In the genomic region with DNA sequence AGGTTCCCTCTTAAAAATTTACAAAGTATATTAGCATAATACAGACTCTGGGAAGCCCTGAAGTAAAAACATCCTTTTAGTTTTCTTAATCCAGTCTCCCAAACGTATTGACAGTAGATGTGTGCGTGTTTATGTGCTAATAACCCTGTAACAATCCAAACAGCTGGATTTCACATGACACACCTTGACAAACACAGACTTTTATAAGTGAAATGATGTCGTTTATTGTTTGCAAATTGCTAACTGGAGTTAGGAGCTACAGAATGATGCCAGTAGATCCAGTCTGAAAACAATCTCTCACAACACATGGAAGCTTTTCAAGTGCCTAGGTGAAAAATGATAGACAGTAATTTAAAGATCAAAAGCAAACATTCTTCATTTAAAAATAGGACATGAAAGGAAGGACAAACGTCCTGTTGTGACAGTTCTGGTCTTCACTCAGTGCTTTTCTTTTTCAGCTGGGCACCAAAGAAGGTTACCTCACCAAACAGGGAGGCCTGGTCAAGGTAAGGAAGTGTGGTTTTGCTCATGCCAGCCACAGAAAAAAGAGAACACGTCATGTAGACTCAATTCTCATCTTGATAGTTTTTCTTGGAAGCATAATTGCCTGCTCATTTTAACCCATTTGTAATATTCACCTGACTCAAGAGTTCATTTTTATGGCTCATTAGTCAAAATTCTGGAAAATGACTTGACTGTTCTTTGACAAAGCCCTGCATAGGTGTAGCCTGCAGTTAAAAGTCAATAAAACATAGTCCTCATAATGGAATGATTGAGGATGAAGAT, we compare ENCODE assay signal across 9 cellular contexts. TPM values are rescaled to one million over a fixed set of nuclear protein-coding genes. Genes with fewer than 3 reads are reported as not detected.
DNase-seq lines count a peak whose midpoint lies in the region; ATAC-seq and TF ChIP-seq lines count a peak whose summit lies in the region.
"Had no signal": no experiment of that assay in that cellular context is flagged by ENCODE, and none has a peak within 500 bp of the region (broad histone marks: within the 10 kb centered on the region; RNA-seq: fewer than 3 reads in every experiment).

No MANE protein-coding gene starts in this region.

- H3F3A ChIP-seq in SK-N-SH (replicated peaks; ENCODE audit: insufficient read depth) = no peaks in the 10 kb centered on the region

- H3K9me3 Mint-ChIP-seq in activated T-helper 1 cell treated with anti-CD3 and anti-CD28 coated beads, Interleukin-12 subunit alpha, Interleukin-12 subunit beta, Interleukin-2, Interleukin-4 antibody, amounts not matched to agents 30 ng/mL and 10 ng/mL and 1 ng/mL, durations not matched to agents 14 hours and 24 hours and 36 hours = no peaks in the 10 kb centered on the region

- H3K27me3 ChIP-seq in SK-N-SH (ENCODE audit: insufficient read depth) = no peaks in the 10 kb centered on the region

- H3K36me3 Mint-ChIP-seq in activated T-helper 1 cell treated with anti-CD3 and anti-CD28 coated beads, Interleukin-12 subunit alpha, Interleukin-12 subunit beta, Interleukin-2, Interleukin-4 antibody, amounts not matched to agents 30 ng/mL and 10 ng/mL and 1 ng/mL, durations not matched to agents 14 hours and 24 hours and 36 hours (ENCODE audit: low read depth) = peaks cover 30% of the 10 kb centered on the region

- ATAC-seq in GM19455 (IDR thresholded peaks at IDR 0.05; ENCODE audit: unreplicated experiment) (peak; percentile 50), HG03469 (IDR thresholded peaks at IDR 0.05; ENCODE audit: unreplicated experiment) (peak; percentile 30), GM19324 (IDR thresholded peaks at IDR 0.05; ENCODE audit: low FRiP score, unreplicated experiment) (no peak), GM21717 (IDR thresholded peaks at IDR 0.05; ENCODE audit: unreplicated experiment) (no peak)

- no peaks in the 10 kb centered on the region for H4K20me1 ChIP-seq in SK-N-SH (ENCODE audit: insufficient read depth)

- H3K27ac ChIP-seq in SK-N-SH (ENCODE audit: low read depth in 2 of 2, low read length in 1 of 2) = no peak overlapping the region

- WGBS in SK-N-SH (ENCODE audit: low lambda C conversion rate) = 22% methylated on average over 5 of the region's 5 CpGs

- peaks cover 59% of the 10 kb centered on the region for H3K4me1 Mint-ChIP-seq in activated T-helper 1 cell treated with anti-CD3 and anti-CD28 coated beads, Interleukin-12 subunit alpha, Interleukin-12 subunit beta, Interleukin-2, Interleukin-4 antibody, amounts not matched to agents 30 ng/mL and 10 ng/mL and 1 ng/mL, durations not matched to agents 14 hours and 24 hours and 36 hours (ENCODE audit: low read depth)

- DNase-seq in GF-D8 (lab: John Stamatoyannopoulos, UW) (peak; percentile 43), SK-N-SH (no peak), DMS 273 (lab: John Stamatoyannopoulos, UW; ENCODE audit: unreplicated experiment) (no peak)
- DNase-seq in activated T-helper 1 cell treated with anti-CD3 and anti-CD28 coated beads, Interleukin-12 subunit alpha, Interleukin-12 subunit beta, Interleukin-2, Interleukin-4 antibody, amounts not matched to agents 30 ng/mL and 10 ng/mL and 1 ng/mL, durations not matched to agents 14 hours and 24 hours and 36 hours (ENCODE audit: low spot score) = no peak

- POLR2A ChIA-PET in SK-N-SH (lab: Yijun Ruan, JAX) = no interaction called here

- H3K4me3 Mint-ChIP-seq in activated T-helper 1 cell treated with anti-CD3 and anti-CD28 coated beads, Interleukin-12 subunit alpha, Interleukin-12 subunit beta, Interleukin-2, Interleukin-4 antibody, amounts not matched to agents 30 ng/mL and 10 ng/mL and 1 ng/mL, durations not matched to agents 14 hours and 24 hours and 36 hours = peak overlapping the region; percentile 2

- intact Hi-C loops in activated T-helper 1 cell treated with anti-CD3 and anti-CD28 coated beads, Interleukin-12 subunit alpha, Interleukin-12 subunit beta, Interleukin-2, Interleukin-4 antibody, amounts not matched to agents 30 ng/mL and 10 ng/mL and 1 ng/mL, durations not matched to agents 14 hours and 24 hours and 36 hours (cut with micrococcal nuclease) = loop anchor here (1.0 kb wide), 2 partner anchors 9 to 14 kb away; no protein-coding TSS in a partner anchor

- H3K36me3 ChIP-seq in SK-N-SH (replicated peaks in 1 of 2; ENCODE audit: control insufficient read depth in 1 of 2, insufficient read depth in 2 of 2, low read length in 1 of 2) = no peaks in the 10 kb centered on the region

- no peak overlapping the region for H3K9ac ChIP-seq in SK-N-SH

- H2AFZ ChIP-seq in SK-N-SH (ENCODE audit: low read depth) = no peak overlapping the region

- no peaks in the 10 kb centered on the region for H3K27me3 Mint-ChIP-seq in activated T-helper 1 cell treated with anti-CD3 and anti-CD28 coated beads, Interleukin-12 subunit alpha, Interleukin-12 subunit beta, Interleukin-2, Interleukin-4 antibody, amounts not matched to agents 30 ng/mL and 10 ng/mL and 1 ng/mL, durations not matched to agents 14 hours and 24 hours and 36 hours (ENCODE audit: insufficient read depth)

- H3K4me3 ChIP-seq in SK-N-SH (ENCODE audit: low read depth in 2 of 2, low read length in 1 of 2) = no peak overlapping the region

- no peak for TF ChIP-seq RAD21 in SK-N-SH (IDR thresholded peaks at IDR 0.05; ENCODE audit: low read length)

- CTCF ChIA-PET in SK-N-SH (lab: Yijun Ruan, JAX) = interaction anchor here (0.6 to 1.5 kb wide), 2 partner anchors 50 to 1167 kb away, joined by 3 to 4 read pairs; no protein-coding TSS in a partner anchor

- no peaks in the 10 kb centered on the region for H3K9me2 ChIP-seq in SK-N-SH

- no peak for TF ChIP-seq EP300 in SK-N-SH (IDR thresholded peaks at IDR 0.05; ENCODE audit: borderline replicate concordance in 1 of 2, low read depth in 1 of 2, low read length in 1 of 2)

- H3K4me1 ChIP-seq in SK-N-SH (ENCODE audit: control insufficient read depth in 1 of 2, insufficient read depth in 2 of 2, low read depth in 1 of 2, low read length in 1 of 2) = no peaks in the 10 kb centered on the region

- H3K27ac Mint-ChIP-seq in activated T-helper 1 cell treated with anti-CD3 and anti-CD28 coated beads, Interleukin-12 subunit alpha, Interleukin-12 subunit beta, Interleukin-2, Interleukin-4 antibody, amounts not matched to agents 30 ng/mL and 10 ng/mL and 1 ng/mL, durations not matched to agents 14 hours and 24 hours and 36 hours = peak overlapping the region; percentile 75

- TF ChIP-seq CTCF in SK-N-SH (IDR thresholded peaks at IDR 0.05) = no peak

- no peaks in the 10 kb centered on the region for H3K79me2 ChIP-seq in SK-N-SH (ENCODE audit: insufficient read depth)

- H3K4me2 ChIP-seq in SK-N-SH = no peak overlapping the region

- H3K9me3 ChIP-seq in SK-N-SH = no peaks in the 10 kb centered on the region

TF ChIP-seq in SK-N-SH, 30 proteins besides CTCF, POLR2A, EP300 and RAD21 (continues in another document):
- TF ChIP-seq SIN3A (IDR thresholded peaks at IDR 0.05; ENCODE audit: borderline replicate concordance, low read depth, low read length) (no peak), JUND (IDR thresholded peaks at IDR 0.05) (no peak), NRF1 (IDR thresholded peaks at IDR 0.05; ENCODE audit: low read depth, low read length) (no peak), FOXJ3 (CRISPR knock-in tag; IDR thresholded peaks at IDR 0.05) (no peak), IRF3 (IDR thresholded peaks at IDR 0.05; ENCODE audit: low read depth, low read length) (no peak), MEF2A (IDR thresholded peaks at IDR 0.05; ENCODE audit: borderline replicate concordance, low read depth) (no peak), FOSL2 (IDR thresholded peaks at IDR 0.05; ENCODE audit: borderline replicate concordance, low read depth) (no peak), TEAD4 (IDR thresholded peaks at IDR 0.05; ENCODE audit: borderline replicate concordance, insufficient read depth) (no peak)
- TF ChIP-seq, protein P1, sequence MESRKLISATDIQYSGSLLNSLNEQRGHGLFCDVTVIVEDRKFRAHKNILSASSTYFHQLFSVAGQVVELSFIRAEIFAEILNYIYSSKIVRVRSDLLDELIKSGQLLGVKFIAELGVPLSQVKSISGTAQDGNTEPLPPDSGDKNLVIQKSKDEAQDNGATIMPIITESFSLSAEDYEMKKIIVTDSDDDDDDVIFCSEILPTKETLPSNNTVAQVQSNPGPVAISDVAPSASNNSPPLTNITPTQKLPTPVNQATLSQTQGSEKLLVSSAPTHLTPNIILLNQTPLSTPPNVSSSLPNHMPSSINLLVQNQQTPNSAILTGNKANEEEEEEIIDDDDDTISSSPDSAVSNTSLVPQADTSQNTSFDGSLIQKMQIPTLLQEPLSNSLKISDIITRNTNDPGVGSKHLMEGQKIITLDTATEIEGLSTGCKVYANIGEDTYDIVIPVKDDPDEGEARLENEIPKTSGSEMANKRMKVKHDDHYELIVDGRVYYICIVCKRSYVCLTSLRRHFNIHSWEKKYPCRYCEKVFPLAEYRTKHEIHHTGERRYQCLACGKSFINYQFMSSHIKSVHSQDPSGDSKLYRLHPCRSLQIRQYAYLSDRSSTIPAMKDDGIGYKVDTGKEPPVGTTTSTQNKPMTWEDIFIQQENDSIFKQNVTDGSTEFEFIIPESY (IDR thresholded peaks at IDR 0.05; ENCODE audit: borderline replicate concordance, low read depth) = no peak

RNA-seq across cellular contexts. Expression of gene LAMTOR3, which starts 32.9 kb away (rescaled TPM):
- 28.6 and 29.7 TPM in 2 replicates for total RNA-seq in activated T-helper 1 cell treated with anti-CD3 and anti-CD28 coated beads, Interleukin-12 subunit alpha, Interleukin-12 subunit beta, Interleukin-2, Interleukin-4 antibody, amounts not matched to agents 30 ng/mL and 10 ng/mL and 1 ng/mL, durations not matched to agents 14 hours and 24 hours and 36 hours
- polyA plus RNA-seq in SK-N-SH (2012; rRNA removed) = 20.8 and 29.7 TPM in 2 replicates
- polyA plus RNA-seq in SK-N-SH (2012; cell fraction: cytosol; rRNA removed) = 39.7 and 57.5 TPM in 2 replicates
- 5.7 and 14.4 TPM in 2 replicates for polyA plus RNA-seq in SK-N-SH (2012; cell fraction: nucleus; rRNA removed)

RNA-seq across cellular contexts. Expression of gene DAPP1, which starts 44.7 kb away (rescaled TPM):
- 38.8 and 40.2 TPM in 2 replicates for total RNA-seq in activated T-helper 1 cell treated with anti-CD3 and anti-CD28 coated beads, Interleukin-12 subunit alpha, Interleukin-12 subunit beta, Interleukin-2, Interleukin-4 antibody, amounts not matched to agents 30 ng/mL and 10 ng/mL and 1 ng/mL, durations not matched to agents 14 hours and 24 hours and 36 hours
- not detected in 2 replicates for polyA plus RNA-seq in SK-N-SH (2012; rRNA removed)
- polyA plus RNA-seq in SK-N-SH (2012; cell fraction: cytosol; rRNA removed) = not detected in 2 replicates
- not detected in 2 replicates for polyA plus RNA-seq in SK-N-SH (2012; cell fraction: nucleus; rRNA removed)
- total RNA-seq: NCI-H460 had no signal

Comparison
In these comparisons a context has a peak if more than half of its experiments do, and no peak if none do; other contexts are left out.
1. ATAC-seq: peak in GM19455 (single experiment) and HG03469 (single experiment); none in GM19324 (single experiment) and GM21717 (single experiment).